ENCODE assay signal across 24 cellular contexts in genomic region chr5:139215176-139215975, GRCh38. TPM values are rescaled to one million over a fixed set of nuclear protein-coding genes. Genes with fewer than 3 reads are reported as not detected.
A peak's percentile ranks its signal among the peaks of the same experiment; 100 is the strongest.
DNase-seq lines count a peak whose midpoint lies in the region; ATAC-seq and TF ChIP-seq lines count a peak whose summit lies in the region.
"Had no signal": no experiment of that assay in that cellular context is flagged by ENCODE, and none has a peak within 500 bp of the region (broad histone marks: within the 10 kb centered on the region; RNA-seq: fewer than 3 reads in every experiment).

No MANE protein-coding gene starts in this region.

- no peaks in the 10 kb centered on the region for H3K27me3 ChIP-seq in GM23248 (replicated peaks; ENCODE audit: insufficient read depth)
- no peaks in the 10 kb centered on the region for H3K27me3 ChIP-seq in foreskin keratinocyte
- H3K27me3 ChIP-seq in right atrium auricular region, result no peaks in the 10 kb centered on the region
- H3K27me3 ChIP-seq: ascending aorta, thyroid gland had no signal

- 65 to 68% methylated on average over 14 of the region's 14 CpGs for WGBS in GM23248 (ENCODE audit: low coverage in 1 of 2, low lambda C conversion rate in 2 of 2, missing lambda C conversion rate in 2 of 2), 2 experiments

- H4K20me1 ChIP-seq in GM23248 (ENCODE audit: insufficient read depth), result no peaks in the 10 kb centered on the region

- no peak for ATAC-seq in foreskin keratinocyte
- no peak for ATAC-seq in GM21390 (IDR thresholded peaks at IDR 0.05; ENCODE audit: unreplicated experiment)
- ATAC-seq: GM12878; left colon; stimulated activated naive CD8-positive, alpha-beta T cell treated with anti-CD3 and anti-CD28 coated beads, Interleukin-15, Interleukin-2, amounts not matched to agents 100 U/mL and 50 U/mL, for 24 hours had no signal

- DNase-seq in GM23248 (peak; percentile 15), NCI-H69 (lab: John Stamatoyannopoulos, UW) (peak; percentile 64), dermis blood vessel endothelial cell (peak; percentile 86), left kidney (ENCODE audit: low read depth, low spot score) (peak; percentile 65), foreskin keratinocyte (no peak), right atrium auricular region (ENCODE audit: low spot score) (no peak), H4 (ENCODE audit: low spot score) (no peak)
- DNase-seq: activated CD4-positive, alpha-beta T cell treated with anti-CD3 and anti-CD28 coated beads for 4 hours; activated effector memory CD4-positive, alpha-beta T cell treated with anti-CD3 and anti-CD28 coated beads, Interleukin-2, amount 50 U/mL, for 16 hours; activated naive CD8-positive, alpha-beta T cell treated with anti-CD3 and anti-CD28 coated beads, Interleukin-2, amount 10 ng/mL, durations not matched to agents 7 days and 5 days; AML-193; CD4-positive, alpha-beta T cell; EL; Kasumi-1; left colon; NCI-H1694 treated with DMSO at 0.1 percent for 48 hours; NCI-H510A; nucleus accumbens; Right ventricle myocardium superior; stimulated activated naive CD8-positive, alpha-beta T cell treated with anti-CD3 and anti-CD28 coated beads, Interleukin-15, Interleukin-2, amounts not matched to agents 100 U/mL and 50 U/mL, for 24 hours; thyroid gland had no signal

- no peaks in the 10 kb centered on the region for H3K9me3 ChIP-seq in GM23248 (ENCODE audit: low read depth)
- H3K9me3 ChIP-seq in right atrium auricular region, result no peaks in the 10 kb centered on the region
- H3K9me3 ChIP-seq: ascending aorta, thyroid gland had no signal

- in situ Hi-C loops in GM23248 (cut with MboI), result no loop called here

- H3K4me1 ChIP-seq in GM23248 (ENCODE audit: insufficient read depth), result no peaks in the 10 kb centered on the region
- H3K4me1 ChIP-seq in foreskin keratinocyte, result no peaks in the 10 kb centered on the region
- no peaks in the 10 kb centered on the region for H3K4me1 ChIP-seq in right atrium auricular region
- H3K4me1 ChIP-seq: ascending aorta, thyroid gland had no signal

- H3K79me2 ChIP-seq in GM23248 (ENCODE audit: insufficient read depth), result no peaks in the 10 kb centered on the region

- no peak overlapping the region for H3K9ac ChIP-seq in GM23248

- H2AFZ ChIP-seq in GM23248, result no peak overlapping the region

- no peak overlapping the region for H3K27ac ChIP-seq in GM23248
- H3K27ac ChIP-seq in foreskin keratinocyte, result no peak overlapping the region
- H3K27ac ChIP-seq in right atrium auricular region, result no peak overlapping the region
- H3K27ac ChIP-seq: ascending aorta, thyroid gland had no signal

- TF ChIP-seq CTCF in foreskin keratinocyte (conservative IDR thresholded peaks at IDR 0.05), result no peak
- no peak for TF ChIP-seq CTCF in right atrium auricular region (IDR thresholded peaks at IDR 0.05)

- H3K4me3 ChIP-seq in GM23248 (no peak overlapping the region), right atrium auricular region (no peak overlapping the region)
- H3K4me3 ChIP-seq: ascending aorta, GM12878, thyroid gland had no signal

- H3K36me3 ChIP-seq in GM23248 (ENCODE audit: low read depth) (no peaks in the 10 kb centered on the region), right atrium auricular region (no peaks in the 10 kb centered on the region)
- H3K36me3 ChIP-seq: ascending aorta, thyroid gland had no signal

- no peaks in the 10 kb centered on the region for H3F3A ChIP-seq in GM23248 (ENCODE audit: insufficient read depth)

- H3K9me2 ChIP-seq in GM23248 (ENCODE audit: insufficient read depth), result no peaks in the 10 kb centered on the region

- no peak overlapping the region for H3K4me2 ChIP-seq in GM23248 (ENCODE audit: unreplicated experiment)

RNA-seq across cellular contexts. Expression of gene SIL1, which starts 17.2 kb away (rescaled TPM):
- 72.8 and 78.8 TPM in 2 replicates for total RNA-seq in GM23248 (2014; rRNA removed; shearing (Covaris generic))
- 89.8 and 101 TPM in 2 replicates for polyA plus RNA-seq in GM23248 (2016; fragmentation: Nextera tagmentation; extraction: Ambion mirVana)
- total RNA-seq in dermis blood vessel endothelial cell, result 50.3 and 58.0 TPM in 2 replicates
- total RNA-seq in foreskin keratinocyte, result 32.1 and 37.9 TPM in 2 replicates
- 47.9 and 55.3 TPM in 2 replicates for polyA plus RNA-seq in foreskin keratinocyte
- total RNA-seq in right atrium auricular region, result 10 to 100 TPM; 32.7 to 41.3 TPM
- total RNA-seq in H4 (2014; rRNA removed; shearing (Covaris generic)), result 50.9 and 58.1 TPM in 2 replicates

Comparison
In these comparisons a context has a peak if more than half of its experiments do, and no peak if none do; other contexts are left out.
1. DNase-seq: peak in GM23248 (single experiment), NCI-H69 (single experiment), dermis blood vessel endothelial cell (single experiment) and left kidney (single experiment); none in foreskin keratinocyte (0 of 2), right atrium auricular region (single experiment) and H4 (single experiment).